ENCODE assay signal across 27 cellular contexts in the genomic region with DNA sequence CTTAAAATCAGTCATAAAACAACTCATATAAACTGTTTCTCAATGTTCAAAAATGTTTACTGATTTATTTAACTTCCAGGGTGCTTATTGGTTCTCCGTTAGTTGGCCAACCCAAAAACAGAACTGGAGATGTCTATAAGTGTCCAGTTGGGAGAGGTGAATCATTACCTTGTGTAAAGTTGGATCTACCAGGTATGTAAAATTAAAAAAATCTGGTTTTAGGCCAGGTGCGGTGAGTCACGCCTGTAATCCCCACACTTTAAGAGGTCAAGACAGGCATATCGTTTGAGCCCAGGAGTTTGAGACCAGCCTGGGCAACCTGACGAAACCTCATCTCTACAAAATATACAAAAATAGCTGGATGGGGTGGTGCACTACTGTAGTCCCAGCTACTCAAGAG.
DNase-seq lines count a peak whose midpoint lies in the region; ATAC-seq, FAIRE-seq and TF ChIP-seq lines count a peak whose summit lies in the region.
"Had no signal": no experiment of that assay in that cellular context is flagged by ENCODE, and none has a peak within 500 bp of the region (broad histone marks: within the 10 kb centered on the region; RNA-seq: fewer than 3 reads in every experiment).

No MANE protein-coding gene starts in this region.

- H3K36me3 Mint-ChIP-seq in MCF 10A (ENCODE audit: insufficient read depth, unreplicated experiment): no peaks in the 10 kb centered on the region

- TF ChIP-seq CTCF in MCF 10A (IDR thresholded peaks at IDR 0.05; ENCODE audit: unreplicated experiment): no peak
- no peak for TF ChIP-seq CTCF in breast epithelium (IDR thresholded peaks at IDR 0.05)
- no peak for TF ChIP-seq CTCF in bronchial epithelial cell (IDR thresholded peaks at IDR 0.05; ENCODE audit: insufficient read depth, low read length, severe bottlenecking)
- TF ChIP-seq CTCF in foreskin keratinocyte (conservative IDR thresholded peaks at IDR 0.05): no peak

- BruUV-seq in MCF 10A (replicated peaks; lab: Mats Ljungman, UMichigan): no TSS peak

- peak; percentile 18 for FAIRE-seq in bronchial epithelial cell (lab: Jason Lieb, UNC)
- FAIRE-seq: GM12892, GM19239 had no signal

- H3K27me3 Mint-ChIP-seq in MCF 10A (ENCODE audit: insufficient read depth, unreplicated experiment): no peaks in the 10 kb centered on the region

- no peaks in the 10 kb centered on the region for H3K27me3 ChIP-seq in breast epithelium
- no peaks in the 10 kb centered on the region for H3K27me3 ChIP-seq in bronchial epithelial cell (ENCODE audit: control insufficient read depth, insufficient read depth, low read length)
- no peaks in the 10 kb centered on the region for H3K27me3 ChIP-seq in foreskin keratinocyte
- H3K27me3 ChIP-seq: BE2C had no signal

- no peak overlapping the region for H3K4me3 Mint-ChIP-seq in MCF 10A (ENCODE audit: unreplicated experiment)

- TF ChIP-seq POLR2A in breast epithelium (IDR thresholded peaks at IDR 0.05): no peak

- intact Hi-C loops in MCF 10A (cut with micrococcal nuclease): loop anchor here (10.0 kb wide), 1 partner anchor 47 kb away; no protein-coding TSS in a partner anchor
- intact Hi-C loops in breast epithelium (cut with DNase I; ENCODE audit: low total_unique reads): no loop called here

- no peaks in the 10 kb centered on the region for H3K4me1 ChIP-seq in breast epithelium
- no peaks in the 10 kb centered on the region for H3K4me1 ChIP-seq in foreskin keratinocyte

- no peak overlapping the region for H3K27ac Mint-ChIP-seq in MCF 10A (ENCODE audit: low read depth, unreplicated experiment)

- peaks cover 21% of the 10 kb centered on the region for H3K4me1 Mint-ChIP-seq in MCF 10A (ENCODE audit: insufficient read depth, unreplicated experiment)

- H3K27ac ChIP-seq in breast epithelium (no peak overlapping the region), foreskin keratinocyte (no peak overlapping the region)
- H3K27ac ChIP-seq: 22Rv1, GM23248, KMS-11, SK-N-MC had no signal

- ATAC-seq in foreskin keratinocyte: peak; percentile 55
- no peak for ATAC-seq in HG02763 (IDR thresholded peaks at IDR 0.05; ENCODE audit: unreplicated experiment)

- POLR2A ChIA-PET in MCF 10A (lab: Yijun Ruan, JAX): interaction anchor here (5.2 kb wide), 1 partner anchor 61 kb away, joined by 33 read pairs; no protein-coding TSS in a partner anchor

- CTCF ChIA-PET in MCF 10A (lab: Yijun Ruan, JAX): interaction anchor here (0.9 to 1.0 kb wide), 2 partner anchors 15 to 62 kb away, joined by 3 to 4 read pairs; no protein-coding TSS in a partner anchor

- H3K9me3 Mint-ChIP-seq in MCF 10A (ENCODE audit: unreplicated experiment): no peaks in the 10 kb centered on the region

- H3K4me3 ChIP-seq in breast epithelium (no peak overlapping the region), bronchial epithelial cell (ENCODE audit: low read depth, low read length) (no peak overlapping the region)
- H3K4me3 ChIP-seq: GM23248, SK-N-MC had no signal

- H3K9me3 ChIP-seq in breast epithelium: no peaks in the 10 kb centered on the region
- H3K9me3 ChIP-seq: BE2C had no signal

- DNase-seq in MCF 10A (ENCODE audit: unreplicated experiment): peak; percentile 95
- no peak for DNase-seq in breast epithelium (ENCODE audit: low spot score in 2 of 2)
- DNase-seq in bronchial epithelial cell (ENCODE audit: low read depth): peak; percentile 91
- DNase-seq in foreskin keratinocyte: peak; percentile 74 to 80
- DNase-seq in activated effector memory CD4-positive, alpha-beta T cell treated with Interleukin-2 at 50 U/mL for 16 hours: no peak
- DNase-seq in RKO (ENCODE audit: low spot score): no peak
- DNase-seq in SHP77 (lab: John Stamatoyannopoulos, UW): no peak
- DNase-seq: BE2C, Calu3, DMS79 treated with DMSO at 0.1 percent for 48 hours, GM23248, H7, MV-4-11, NCI-H1105, NCI-H146, NCI-H1930, NCI-H446, NCI-H524 treated with DMSO at 0.1 percent for 48 hours, NCI-H774, SHP77 treated with DMSO at 0.1 percent for 48 hours, SW 1271 had no signal

- H3K36me3 ChIP-seq in breast epithelium (no peaks in the 10 kb centered on the region), bronchial epithelial cell (ENCODE audit: control insufficient read depth, insufficient read depth, low read length) (no peaks in the 10 kb centered on the region)

Comparison
In these comparisons a context has a peak if more than half of its experiments do, and no peak if none do; other contexts are left out.
1. DNase-seq: peak in MCF 10A (single experiment), bronchial epithelial cell (single experiment) and foreskin keratinocyte (2 of 2); none in breast epithelium (0 of 2), activated effector memory CD4-positive, alpha-beta T cell treated with Interleukin-2 at 50 U/mL for 16 hours (single experiment), RKO (single experiment) and SHP77 (0 of 2).